10 cellular contexts compared by ENCODE assay signal in genomic region chr11:124075841-124076571, GRCh38. TPM values are rescaled to one million over a fixed set of nuclear protein-coding genes. Genes with fewer than 3 reads are reported as not detected.
DNase-seq lines count a peak whose midpoint lies in the region; ATAC-seq, FAIRE-seq and TF ChIP-seq lines count a peak whose summit lies in the region.
"Had no signal": no experiment of that assay in that cellular context is flagged by ENCODE, and none has a peak within 500 bp of the region (broad histone marks: within the 10 kb centered on the region; RNA-seq: fewer than 3 reads in every experiment).

No MANE protein-coding gene starts in this region.

- H3K27me3 ChIP-seq in fibroblast of lung (ENCODE audit: control insufficient read depth, insufficient read depth, low read length), result peaks cover 3% of the 10 kb centered on the region
- no peaks in the 10 kb centered on the region for H3K27me3 ChIP-seq in mesendoderm (ENCODE audit: insufficient read depth, low read length, poor library complexity)

- H2BK15ac ChIP-seq in mesendoderm (replicated peaks; ENCODE audit: low read depth), result no peak overlapping the region

- no peak overlapping the region for H4K5ac ChIP-seq in mesendoderm (ENCODE audit: low read length)

- ATAC-seq in HG02588 (IDR thresholded peaks at IDR 0.05; ENCODE audit: unreplicated experiment) (peak; percentile 67), T-helper 17 cell (peak; percentile 56)

- no peak overlapping the region for H2BK120ac ChIP-seq in mesendoderm (ENCODE audit: low read depth, low read length)

- H3K23ac ChIP-seq in mesendoderm (ENCODE audit: low read length), result no peak overlapping the region

- H3K9ac ChIP-seq in fibroblast of lung (ENCODE audit: insufficient read depth, low read length), result no peak overlapping the region
- H3K9ac ChIP-seq in mesendoderm (ENCODE audit: low read length), result no peak overlapping the region

- no peak for FAIRE-seq in H54 (lab: Jason Lieb, UNC)
- FAIRE-seq: G401.6 had no signal

- H2AK5ac ChIP-seq in mesendoderm (ENCODE audit: low read length), result no peak overlapping the region

- H3K4me1 Mint-ChIP-seq in T-helper 17 cell (peaks cover 4% of the 10 kb centered on the region), progenitor cell of endocrine pancreas (ENCODE audit: low read depth) (peaks cover 12% of the 10 kb centered on the region)

- H3K36me3 Mint-ChIP-seq in T-helper 17 cell (ENCODE audit: low read depth) (peaks cover 7% of the 10 kb centered on the region), progenitor cell of endocrine pancreas (ENCODE audit: insufficient read depth) (no peaks in the 10 kb centered on the region)

- no CpG with 5 or more reads among the region's 36 CpGs for WGBS in mesendoderm (ENCODE audit: extremely low coverage, insufficient coverage, low lambda C conversion rate)

- peak; percentile 53 for DNase-seq in NCI-H748 (lab: John Stamatoyannopoulos, UW; ENCODE audit: unreplicated experiment)
- DNase-seq in NCI-H748 treated with DMSO at 0.1 percent for 48 hours (lab: John Stamatoyannopoulos, UW), result no peak
- no peak for DNase-seq in T-helper 17 cell
- DNase-seq in fibroblast of lung (ENCODE audit: low read depth in 2 of 2), result peak in 1 of 2 donors; percentile 19
- no peak for DNase-seq in progenitor cell of endocrine pancreas (ENCODE audit: low spot score, unreplicated experiment)
- DNase-seq in H54 (ENCODE audit: insufficient read length, low spot score), result no peak
- no peak for DNase-seq in mesendoderm

- no peak for TF ChIP-seq POLR2A in H54 (IDR thresholded peaks at IDR 0.05; ENCODE audit: low read depth, low read length)

- no peak overlapping the region for H2BK5ac ChIP-seq in mesendoderm (ENCODE audit: low read length)

- peak in 1 of 2 donors; percentile 14 for TF ChIP-seq CTCF in fibroblast of lung (conservative IDR thresholded peaks at IDR 0.05 in 1 of 2, IDR thresholded peaks at IDR 0.05 in 1 of 2; ENCODE audit: low read depth in 1 of 2, low read length in 2 of 2)
- TF ChIP-seq CTCF in progenitor cell of endocrine pancreas (IDR thresholded peaks at IDR 0.05; ENCODE audit: unreplicated experiment), result no peak

- peak overlapping the region; percentile 76 for H2AFZ ChIP-seq in fibroblast of lung (ENCODE audit: low read length)

- peak overlapping the region; percentile 88 for H3K4me2 ChIP-seq in fibroblast of lung (ENCODE audit: extremely low read depth, insufficient read depth, low read length)
- no peak overlapping the region for H3K4me2 ChIP-seq in mesendoderm (ENCODE audit: low read length)

- no peaks in the 10 kb centered on the region for H3K4me1 ChIP-seq in fibroblast of lung (ENCODE audit: control insufficient read depth, extremely low read depth, insufficient read depth, low read length)
- H3K4me1 ChIP-seq in mesendoderm (ENCODE audit: control insufficient read depth, low read depth, low read length), result no peaks in the 10 kb centered on the region

- H4K8ac ChIP-seq in mesendoderm (ENCODE audit: low read depth, low read length), result no peak overlapping the region

- peak overlapping the region; percentile 78 for H3K4me3 Mint-ChIP-seq in T-helper 17 cell
- peak overlapping the region; percentile 65 for H3K4me3 Mint-ChIP-seq in progenitor cell of endocrine pancreas (ENCODE audit: low read depth)

- H3K4me3 ChIP-seq in fibroblast of lung (replicated peaks in 1 of 4; ENCODE audit: control extremely low read depth in 1 of 4, insufficient read depth in 1 of 4, low read depth in 3 of 4, low read length in 4 of 4) (peak overlapping the region; percentile 33 to 53 (median 43)), mesendoderm (ENCODE audit: low read length) (no peak overlapping the region)

- H3K36me3 ChIP-seq in fibroblast of lung (ENCODE audit: control insufficient read depth, insufficient read depth, low read length), result no peaks in the 10 kb centered on the region
- no peaks in the 10 kb centered on the region for H3K36me3 ChIP-seq in mesendoderm (ENCODE audit: control insufficient read depth, insufficient read depth, low read length)

- H3K79me2 ChIP-seq in fibroblast of lung (ENCODE audit: control insufficient read depth, insufficient read depth, low read length), result no peaks in the 10 kb centered on the region
- no peaks in the 10 kb centered on the region for H3K79me2 ChIP-seq in mesendoderm (ENCODE audit: control insufficient read depth, insufficient read depth, low read length)

- H3K27ac ChIP-seq in fibroblast of lung (ENCODE audit: insufficient read depth, low read length) (no peak overlapping the region), mesendoderm (ENCODE audit: low read depth, low read length) (no peak overlapping the region)

- H3K27ac Mint-ChIP-seq in T-helper 17 cell (no peak overlapping the region), progenitor cell of endocrine pancreas (no peak overlapping the region)

- no peak overlapping the region for H3K4ac ChIP-seq in mesendoderm (ENCODE audit: low read depth, low read length)

- no peaks in the 10 kb centered on the region for H4K20me1 ChIP-seq in fibroblast of lung (ENCODE audit: control insufficient read depth, extremely low read depth, insufficient read depth, low read length)

- H3K56ac ChIP-seq in mesendoderm (ENCODE audit: low read length), result no peak overlapping the region

- no peaks in the 10 kb centered on the region for H3K9me3 ChIP-seq in T-helper 17 cell (ENCODE audit: control insufficient read depth, low read length, poor library complexity, severe bottlenecking)
- no peaks in the 10 kb centered on the region for H3K9me3 ChIP-seq in fibroblast of lung (ENCODE audit: control insufficient read depth, insufficient read depth, low read depth, low read length)

- no peaks in the 10 kb centered on the region for H3K9me3 Mint-ChIP-seq in progenitor cell of endocrine pancreas (ENCODE audit: low read depth)

- peaks cover 75% of the 10 kb centered on the region for H3K27me3 Mint-ChIP-seq in T-helper 17 cell
- peaks cover 8% of the 10 kb centered on the region for H3K27me3 Mint-ChIP-seq in progenitor cell of endocrine pancreas

- no peak overlapping the region for H3K18ac ChIP-seq in mesendoderm (ENCODE audit: low read length)

- no peaks in the 10 kb centered on the region for H3K79me1 ChIP-seq in mesendoderm (ENCODE audit: low read length)

RNA-seq across cellular contexts. Expression of gene OR10G7, which starts 34.9 kb away (rescaled TPM):
- total RNA-seq in T-helper 17 cell (not detected), fibroblast of lung (not detected in 2 replicates), progenitor cell of endocrine pancreas (not detected in 2 replicates)
- not detected in 2 replicates for polyA plus RNA-seq in fibroblast of lung
- polyA plus RNA-seq in fibroblast of lung (2012), result not detected in 2 replicates
- polyA minus RNA-seq in fibroblast of lung (ENCODE audit: low replicate concordance), result not detected in 2 replicates
- not detected for polyA plus RNA-seq in mesendoderm (2013, experiment 1 of 2)
- polyA plus RNA-seq in mesendoderm (2013, experiment 2 of 2), result not detected
- total RNA-seq: activated CD8-positive, alpha-beta memory T cell treated with anti-CD3 and anti-CD28 coated beads for 36 hours had no signal

RNA-seq across cellular contexts. Expression of gene VWA5A, which starts 39.2 kb away (rescaled TPM):
- total RNA-seq in T-helper 17 cell (1 to 10 TPM; 4.7 to 5.4 TPM), fibroblast of lung (18.7 and 22.3 TPM in 2 replicates), progenitor cell of endocrine pancreas (20.9 and 22.6 TPM in 2 replicates)
- polyA plus RNA-seq in fibroblast of lung, result 11.9 and 17.0 TPM in 2 replicates
- polyA plus RNA-seq in fibroblast of lung (2012), result 7.9 and 10.2 TPM in 2 replicates
- polyA minus RNA-seq in fibroblast of lung (ENCODE audit: low replicate concordance), result 6.8 and 8.6 TPM in 2 replicates
- 11.3 TPM for polyA plus RNA-seq in mesendoderm (2013, experiment 1 of 2)
- 11.7 TPM for polyA plus RNA-seq in mesendoderm (2013, experiment 2 of 2)

RNA-seq across cellular contexts. Expression of gene OR10G8, which starts 49.4 kb away (rescaled TPM):
- total RNA-seq in T-helper 17 cell (not detected), fibroblast of lung (not detected in 2 replicates), progenitor cell of endocrine pancreas (not detected in 2 replicates)
- polyA plus RNA-seq in fibroblast of lung, result not detected in 2 replicates
- not detected in 2 replicates for polyA plus RNA-seq in fibroblast of lung (2012)
- polyA minus RNA-seq in fibroblast of lung (ENCODE audit: low replicate concordance), result not detected in 2 replicates
- not detected for polyA plus RNA-seq in mesendoderm (2013, experiment 1 of 2)
- not detected for polyA plus RNA-seq in mesendoderm (2013, experiment 2 of 2)
- total RNA-seq: activated CD8-positive, alpha-beta memory T cell treated with anti-CD3 and anti-CD28 coated beads for 36 hours had no signal

RNA-seq across cellular contexts. Expression of gene OR10G9, which starts 53.2 kb away (rescaled TPM):
- not detected for total RNA-seq in T-helper 17 cell
- not detected in 2 replicates for total RNA-seq in fibroblast of lung
- polyA plus RNA-seq in fibroblast of lung, result not detected in 2 replicates
- polyA plus RNA-seq in fibroblast of lung (2012), result not detected in 2 replicates
- polyA minus RNA-seq in fibroblast of lung (ENCODE audit: low replicate concordance), result not detected in 2 replicates
- not detected in 2 replicates for total RNA-seq in progenitor cell of endocrine pancreas
- not detected for polyA plus RNA-seq in mesendoderm (2013, experiment 1 of 2)
- polyA plus RNA-seq in mesendoderm (2013, experiment 2 of 2), result not detected
- total RNA-seq: activated CD8-positive, alpha-beta memory T cell treated with anti-CD3 and anti-CD28 coated beads for 36 hours had no signal
